Comparison of ENCODE assay signal across 17 cellular contexts in genomic region chr17:62727916-62728672, GRCh38.
A peak's percentile ranks its signal among the peaks of the same experiment; 100 is the strongest.
DNase-seq lines count a peak whose midpoint lies in the region; ATAC-seq, FAIRE-seq and TF ChIP-seq lines count a peak whose summit lies in the region.
"Had no signal": no experiment of that assay in that cellular context is flagged by ENCODE, and none has a peak within 500 bp of the region (broad histone marks: within the 10 kb centered on the region; RNA-seq: fewer than 3 reads in every experiment).

No MANE protein-coding gene starts in this region.

- CTCF ChIA-PET in H1 (lab: Charles Lee; ENCODE audit: partially characterized antibody), result interaction anchor here (0.6 to 1.6 kb wide), 17 partner anchors 9 to 786 kb away, joined by 3 to 7 read pairs (median 3); no protein-coding TSS in a partner anchor

- no peak for TF ChIP-seq POLR2A in H1 (IDR thresholded peaks at IDR 0.05; ENCODE audit: control extremely low read depth in 1 of 2, low read depth in 2 of 2, low read length in 2 of 2)

- H3K18ac ChIP-seq in H1 (ENCODE audit: extremely low read depth, low read length), result no peak overlapping the region

- no peak overlapping the region for H2BK12ac ChIP-seq in H1 (ENCODE audit: low read depth, low read length)

- FAIRE-seq in H1 (lab: Jason Lieb, UNC), result no peak
- FAIRE-seq: endometrium, RCC 7860 had no signal

- POLR2A ChIA-PET in H1 (lab: Charles Lee; ENCODE audit: partially characterized antibody), result interaction anchor here (0.6 to 0.7 kb wide), 2 partner anchors 50 to 127 kb away, joined by 3 to 4 read pairs; no protein-coding TSS in a partner anchor

- ATAC-seq in HG02884 (IDR thresholded peaks at IDR 0.05; ENCODE audit: unreplicated experiment), result no peak

- no peak overlapping the region; the same call in 1 of the 2 replicates for H4K8ac ChIP-seq in H1 (ENCODE audit: extremely low read depth, insufficient read depth, low read length)

- peak; percentile 33 to 55; a peak in 3 of 4 replicates for TF ChIP-seq RAD21 in H1 (IDR thresholded peaks at IDR 0.05 in 1 of 2, conservative IDR thresholded peaks at IDR 0.05 in 1 of 2; ENCODE audit: low read depth in 2 of 2, low read length in 2 of 2)

- H2BK20ac ChIP-seq in H1 (ENCODE audit: low read length), result no peak overlapping the region

- WGBS in H1 (ENCODE audit: extremely low coverage in 1 of 2, insufficient coverage in 1 of 2, insufficient read length in 1 of 2, insufficient replicate concordance in 2 of 2, low coverage in 1 of 2, low lambda C conversion rate in 2 of 2, missing lambda C conversion rate in 1 of 2), 2 experiments, result 80% methylated on average over 6 of the region's 6 CpGs; no CpG with 5 or more reads in 1 of the 2 experiments

- in situ Hi-C loops in KBM-7 (cut with MboI; ENCODE audit: low pct_unique_long_range_greater_than_20kb, low sequenced_read_pairs), result no loop called here

- TF ChIP-seq EP300 in H1 (IDR thresholded peaks at IDR 0.05; ENCODE audit: borderline replicate concordance in 1 of 2, low read depth in 2 of 2, low read length in 2 of 2), result no peak

- H3K9me3 ChIP-seq in H1 (ENCODE audit: insufficient read depth in 2 of 2, low read depth in 1 of 2, low read length in 1 of 2), result peaks cover 0 to 4% of the 10 kb centered on the region in 2 experiments; a peak in 1 of 4 replicates

- TF ChIP-seq CTCF in 22Rv1 (IDR thresholded peaks at IDR 0.05), result 0 out of 2 replicates have a peak, but pooled peaks have one; percentile 22
- peak; percentile 32 for TF ChIP-seq CTCF in GM12864 (IDR thresholded peaks at IDR 0.05; ENCODE audit: low read depth, low read length, missing control alignments)
- TF ChIP-seq CTCF in H1 (IDR thresholded peaks at IDR 0.05; ENCODE audit: control extremely low read depth in 1 of 3, insufficient read depth in 1 of 3, low read depth in 1 of 3, low read length in 3 of 3), result peak; percentile 19 to 39 (median 21); a peak in 3 of 4 replicates
- TF ChIP-seq CTCF in foreskin fibroblast (IDR thresholded peaks at IDR 0.05; ENCODE audit: low read depth, low read length), result no peak

- H2BK15ac ChIP-seq in H1 (ENCODE audit: low read length), result no peak overlapping the region

- no peak overlapping the region for H2BK5ac ChIP-seq in H1 (ENCODE audit: low read depth, low read length)

- no peak overlapping the region for H4K5ac ChIP-seq in H1 (ENCODE audit: insufficient read length, low read depth, low read length)

- no peaks in the 10 kb centered on the region for H3K79me2 ChIP-seq in H1 (ENCODE audit: control insufficient read depth in 1 of 2, insufficient read depth in 2 of 2, low read length in 2 of 2)

- H2BK120ac ChIP-seq in H1 (replicated peaks; ENCODE audit: low read depth, low read length), result no peak overlapping the region

- H3K36me3 ChIP-seq in H1 (ENCODE audit: control insufficient read depth in 2 of 4, insufficient read depth in 4 of 4, low read length in 3 of 4), result no peaks in the 10 kb centered on the region

- H3K56ac ChIP-seq in H1 (replicated peaks; ENCODE audit: insufficient read length, low read depth, low read length), result no peak overlapping the region

- no peak overlapping the region for H3K27ac ChIP-seq in 22Rv1
- no peak overlapping the region for H3K27ac ChIP-seq in H1 (ENCODE audit: low read depth, low read length)

- no peaks in the 10 kb centered on the region for H4K20me1 ChIP-seq in H1 (replicated peaks in 1 of 2; ENCODE audit: control insufficient read depth in 1 of 2, insufficient read depth in 2 of 2, low read length in 2 of 2)

- H3K9ac ChIP-seq in H1 (replicated peaks in 1 of 4; ENCODE audit: extremely low read depth in 1 of 4, low read depth in 3 of 4, low read length in 3 of 4), result no peak overlapping the region

- H3K23me2 ChIP-seq in H1 (ENCODE audit: low read depth, low read length), result no peaks in the 10 kb centered on the region

- no peaks in the 10 kb centered on the region for H3K27me3 ChIP-seq in H1 (replicated peaks in 1 of 4; ENCODE audit: control insufficient read depth in 3 of 4, extremely low read depth in 1 of 4, insufficient read depth in 3 of 4, low read length in 3 of 4)

- no peak overlapping the region for H3K4ac ChIP-seq in H1 (replicated peaks; ENCODE audit: insufficient read length, low read depth, low read length)

- H3K14ac ChIP-seq in H1 (ENCODE audit: insufficient read length), result no peak overlapping the region

- H3K79me1 ChIP-seq in H1 (ENCODE audit: low read depth, low read length), result no peaks in the 10 kb centered on the region

- no peak overlapping the region for H3K23ac ChIP-seq in H1 (ENCODE audit: insufficient read length)

- no peak overlapping the region for H3K4me2 ChIP-seq in H1 (ENCODE audit: insufficient read depth in 1 of 2, low read depth in 2 of 2, low read length in 2 of 2)

- H3K4me3 ChIP-seq in GM12864 (ENCODE audit: low read depth, low read length) (no peak overlapping the region), H1 (ENCODE audit: extremely low read depth in 1 of 4, insufficient read depth in 2 of 4, low read depth in 3 of 4, low read length in 4 of 4) (no peak overlapping the region), foreskin fibroblast (ENCODE audit: low read depth in 1 of 2, low read length in 2 of 2) (no peak overlapping the region)

- H4K91ac ChIP-seq in H1 (replicated peaks; ENCODE audit: insufficient read length, low read length), result no peak overlapping the region

- no peak for DNase-seq in GM12864 (ENCODE audit: low read depth)
- DNase-seq in NCI-H2171 (lab: John Stamatoyannopoulos, UW), result peak; percentile 92
- DNase-seq in H1 (ENCODE audit: low read depth in 1 of 2, low spot score in 2 of 2), result no peak
- no peak for DNase-seq in NCI-H226
- DNase-seq in foreskin fibroblast, result no peak
- no peak for DNase-seq in KBM-7
- DNase-seq: activated CD4-positive, alpha-beta T cell treated with anti-CD3 and anti-CD28 coated beads for 4 hours; activated naive CD8-positive, alpha-beta T cell treated with anti-CD3 and anti-CD28 coated beads, Interleukin-2, amount 10 ng/mL, durations not matched to agents 7 days and 5 days; activated T-cell treated with anti-CD3 and anti-CD28 coated beads for 4 hours; caudate nucleus; kidney glomerular epithelial cell; MV-4-11; NCI-H2227 treated with DMSO at 0.1 percent for 48 hours had no signal

- H2AFZ ChIP-seq in H1 (ENCODE audit: low read length), result no peak overlapping the region

- H3K4me1 ChIP-seq in H1 (replicated peaks in 1 of 4; ENCODE audit: control insufficient read depth in 3 of 4, insufficient read depth in 4 of 4, low read length in 3 of 4), result peaks cover 0 to 6% (median 1%) of the 10 kb centered on the region in 4 experiments; a peak in 4 of 7 replicates

- H2AK5ac ChIP-seq in H1 (ENCODE audit: low read depth, low read length), result no peak overlapping the region

TF ChIP-seq in H1, 55 proteins besides CTCF, POLR2A, EP300 and RAD21 (continues in another document):
- no peak for TF ChIP-seq SIX5 (IDR thresholded peaks at IDR 0.05; ENCODE audit: low read depth, low read length)
